ENCODE assay signal across 9 cellular contexts in the genomic region with DNA sequence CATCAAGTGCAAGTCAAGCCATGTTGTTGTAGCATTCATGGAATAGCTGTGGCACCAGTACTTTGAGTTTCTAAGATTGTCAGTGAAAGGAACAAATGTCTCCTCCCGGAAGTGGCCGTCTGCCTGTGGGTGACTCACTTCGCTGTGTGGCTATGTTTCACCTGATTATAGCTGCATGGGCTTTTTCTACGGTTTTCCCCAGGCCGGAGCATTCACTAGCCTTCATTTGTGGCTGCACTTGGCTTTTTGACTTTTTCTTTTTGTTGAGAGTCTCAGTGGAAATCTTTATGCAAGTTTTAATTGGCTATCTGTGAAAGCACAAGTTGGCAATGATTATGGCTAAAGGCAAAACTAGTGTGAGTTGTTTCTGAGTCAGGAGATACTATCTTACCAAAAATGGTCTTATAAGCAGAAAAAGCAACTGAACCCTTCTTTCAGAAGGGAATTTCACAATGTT.
DNase-seq lines count a peak whose midpoint lies in the region; ATAC-seq, FAIRE-seq and TF ChIP-seq lines count a peak whose summit lies in the region.
"Had no signal": no experiment of that assay in that cellular context is flagged by ENCODE, and none has a peak within 500 bp of the region (broad histone marks: within the 10 kb centered on the region; RNA-seq: fewer than 3 reads in every experiment).

No MANE protein-coding gene starts in this region.

- no peak overlapping the region for H3K9ac ChIP-seq in OCI-LY3 (ENCODE audit: low read length)

- ATAC-seq in GM18909 (IDR thresholded peaks at IDR 0.05; ENCODE audit: poor library complexity, unreplicated experiment): no peak
- ATAC-seq in HG02678 (IDR thresholded peaks at IDR 0.05; ENCODE audit: unreplicated experiment): no peak

- TF ChIP-seq CTCF in GM12864 (IDR thresholded peaks at IDR 0.05; ENCODE audit: low read depth, low read length, missing control alignments) (no peak), OCI-LY3 (IDR thresholded peaks at IDR 0.05; ENCODE audit: low read depth, low read length) (no peak), fibroblast of mammary gland (conservative IDR thresholded peaks at IDR 0.05; ENCODE audit: control insufficient read depth, insufficient read depth, low read depth, low read length) (no peak)

- H3K79me2 ChIP-seq in OCI-LY3 (ENCODE audit: low read length): no peaks in the 10 kb centered on the region

- H3K27me3 ChIP-seq in OCI-LY3 (ENCODE audit: low read depth, low read length): no peaks in the 10 kb centered on the region

- no peak overlapping the region for H2AFZ ChIP-seq in OCI-LY3 (ENCODE audit: low read depth, low read length)

- no peak for TF ChIP-seq POLR2A in H54 (IDR thresholded peaks at IDR 0.05; ENCODE audit: low read depth, low read length)

- peak; percentile 5 for DNase-seq in GM12864 (ENCODE audit: low read depth)
- peak; percentile 5 for DNase-seq in H54 (ENCODE audit: insufficient read length, low spot score)
- peak; percentile 62 for DNase-seq in fibroblast of mammary gland (ENCODE audit: low read depth)
- DNase-seq in SHP77 (lab: John Stamatoyannopoulos, UW): no peak
- no peak for DNase-seq in NCI-H2107 (lab: John Stamatoyannopoulos, UW)
- DNase-seq: T-cell had no signal

- H3K4me3 ChIP-seq in GM12864 (ENCODE audit: low read depth, low read length) (no peak overlapping the region), OCI-LY3 (ENCODE audit: low read length) (no peak overlapping the region), fibroblast of mammary gland (ENCODE audit: control insufficient read depth, low read depth, low read length) (no peak overlapping the region)

- peak; percentile 95 for FAIRE-seq in H54 (lab: Jason Lieb, UNC)

- 0 out of 2 replicates have a peak overlapping the region, but pooled peaks have one; percentile 13 for H3K27ac ChIP-seq in OCI-LY3 (ENCODE audit: low read length)

- H4K20me1 ChIP-seq in OCI-LY3 (ENCODE audit: insufficient read depth, low read length): no peaks in the 10 kb centered on the region

- H3K4me1 ChIP-seq in OCI-LY3 (ENCODE audit: low read length): peaks cover 8% of the 10 kb centered on the region; the same call in 1 of the 2 replicates

- no peaks in the 10 kb centered on the region for H3K9me3 ChIP-seq in OCI-LY3 (ENCODE audit: insufficient read depth, low read length)

- H3K4me2 ChIP-seq in OCI-LY3 (ENCODE audit: low read length): peak overlapping the region; percentile 16; the same call in 1 of the 2 replicates

- peaks cover 5% of the 10 kb centered on the region for H3K36me3 ChIP-seq in OCI-LY3 (replicated peaks; ENCODE audit: low read depth, low read length)

Comparison
In these comparisons a context has a peak if more than half of its experiments do, and no peak if none do; other contexts are left out.
1. DNase-seq: peak in GM12864 (single experiment), H54 (single experiment) and fibroblast of mammary gland (single experiment); none in SHP77 (0 of 2) and NCI-H2107 (single experiment).